ENCODE assay signal across 11 cellular contexts in genomic region chr14:60653388-60653690, GRCh38. TPM values are rescaled to one million over a fixed set of nuclear protein-coding genes. Genes with fewer than 3 reads are reported as not detected.
A peak's percentile ranks its signal among the peaks of the same experiment; 100 is the strongest.
DNase-seq lines count a peak whose midpoint lies in the region; ATAC-seq and TF ChIP-seq lines count a peak whose summit lies in the region.
"Had no signal": no experiment of that assay in that cellular context is flagged by ENCODE, and none has a peak within 500 bp of the region (broad histone marks: within the 10 kb centered on the region; RNA-seq: fewer than 3 reads in every experiment).

No MANE protein-coding gene starts in this region.

- H3K36me3 Mint-ChIP-seq in CD8-positive, alpha-beta memory T cell, result no peaks in the 10 kb centered on the region
- H3K36me3 Mint-ChIP-seq in HFFc6 (ENCODE audit: low read depth) (peaks cover 4% of the 10 kb centered on the region; the same call in 1 of the 2 replicates), brain (no peaks in the 10 kb centered on the region)
- H3K36me3 Mint-ChIP-seq in naive thymus-derived CD4-positive, alpha-beta T cell, result peaks cover 0 to 14% (median 4%) of the 10 kb centered on the region in 5 donors

- intact Hi-C loops in naive thymus-derived CD4-positive, alpha-beta T cell (cut with micrococcal nuclease), result loop anchor here (2.0 to 10.0 kb wide), 3 partner anchors 69 to 371 kb away; partner anchors contain the start of gene SIX4 (in 1 of the 2)
- intact Hi-C loops in lower lobe of right lung (cut with DNase I), result no loop called here

- peaks cover 0 to 3% (median 0%) of the 10 kb centered on the region in 5 donors for H3K9me3 Mint-ChIP-seq in CD8-positive, alpha-beta memory T cell
- H3K9me3 Mint-ChIP-seq in HFFc6 (no peaks in the 10 kb centered on the region), brain (peaks cover 0 to 21% (median 5%) of the 10 kb centered on the region in 5 experiments)
- peaks cover 0 to 9% (median 0%) of the 10 kb centered on the region in 11 donors for H3K9me3 Mint-ChIP-seq in naive thymus-derived CD4-positive, alpha-beta T cell

- H3K27me3 Mint-ChIP-seq in CD8-positive, alpha-beta memory T cell, result peaks cover 80 to 84% of the 10 kb centered on the region in 2 donors
- H3K27me3 Mint-ChIP-seq in HFFc6 (ENCODE audit: insufficient read depth) (peaks cover 22% of the 10 kb centered on the region), brain (peaks cover 100% of the 10 kb centered on the region)
- peaks cover 73 to 93% (median 80%) of the 10 kb centered on the region in 5 donors for H3K27me3 Mint-ChIP-seq in naive thymus-derived CD4-positive, alpha-beta T cell

- H3K27ac Mint-ChIP-seq in CD8-positive, alpha-beta memory T cell, result peak overlapping the region in 1 of 8 donors; percentile 37
- peak overlapping the region; percentile 63; the same call in 1 of the 2 replicates for H3K27ac Mint-ChIP-seq in HFFc6
- H3K27ac Mint-ChIP-seq in brain, result peak overlapping the region in 2 of 5 experiments; percentile 90 to 92
- H3K27ac Mint-ChIP-seq in naive thymus-derived CD4-positive, alpha-beta T cell, result peak overlapping the region in 2 of 9 donors; percentile 2 to 72

- no peak overlapping the region for H3K4me3 ChIP-seq in CD8-positive, alpha-beta memory T cell (ENCODE audit: low read length)
- no peak overlapping the region for H3K4me3 ChIP-seq in naive thymus-derived CD4-positive, alpha-beta T cell (ENCODE audit: low read length)
- H3K4me3 ChIP-seq in right atrium auricular region (no peak overlapping the region), lower lobe of right lung (no peak overlapping the region)
- H3K4me3 ChIP-seq: body of pancreas had no signal

- DNase-seq in CD8-positive, alpha-beta memory T cell, result no peak
- DNase-seq in HFFc6 (no peak), right atrium auricular region (ENCODE audit: low spot score) (no peak), lower lobe of right lung (no peak)
- no peak for DNase-seq in naive thymus-derived CD4-positive, alpha-beta T cell
- DNase-seq: body of pancreas, RPMI8226 had no signal

- TF ChIP-seq CTCF in HFFc6 (IDR thresholded peaks at IDR 0.05) (no peak), brain (conservative IDR thresholded peaks at IDR 0.05) (no peak), right atrium auricular region (IDR thresholded peaks at IDR 0.05) (no peak), lower lobe of right lung (IDR thresholded peaks at IDR 0.05) (no peak)

- CTCF ChIA-PET in CD8-positive, alpha-beta memory T cell (lab: Charles Lee), result no interaction called here
- CTCF ChIA-PET in naive thymus-derived CD4-positive, alpha-beta T cell (lab: Charles Lee), result no interaction called here

- H3K4me1 Mint-ChIP-seq in CD8-positive, alpha-beta memory T cell, result peaks cover 65 to 84% (median 73%) of the 10 kb centered on the region in 3 donors
- H3K4me1 Mint-ChIP-seq in HFFc6 (ENCODE audit: low read depth) (peaks cover 63% of the 10 kb centered on the region), brain (peaks cover 65% of the 10 kb centered on the region)
- peaks cover 24 to 72% (median 64%) of the 10 kb centered on the region in 7 donors for H3K4me1 Mint-ChIP-seq in naive thymus-derived CD4-positive, alpha-beta T cell

- no peak overlapping the region for H3K27ac ChIP-seq in CD8-positive, alpha-beta memory T cell (ENCODE audit: low read depth, low read length)
- H3K27ac ChIP-seq in naive thymus-derived CD4-positive, alpha-beta T cell (ENCODE audit: low read depth, low read length), result no peak overlapping the region
- no peak overlapping the region for H3K27ac ChIP-seq in right atrium auricular region
- no peak overlapping the region for H3K27ac ChIP-seq in lower lobe of right lung
- H3K27ac ChIP-seq: body of pancreas had no signal

- no peaks in the 10 kb centered on the region for H3K9me3 ChIP-seq in CD8-positive, alpha-beta memory T cell (ENCODE audit: low read length)
- no peaks in the 10 kb centered on the region for H3K9me3 ChIP-seq in naive thymus-derived CD4-positive, alpha-beta T cell (ENCODE audit: control insufficient read depth in 2 of 3, low read length in 3 of 3)
- H3K9me3 ChIP-seq in right atrium auricular region, result no peaks in the 10 kb centered on the region
- H3K9me3 ChIP-seq in lower lobe of right lung, result no peaks in the 10 kb centered on the region
- H3K9me3 ChIP-seq: body of pancreas had no signal

- H3K36me3 ChIP-seq in CD8-positive, alpha-beta memory T cell (ENCODE audit: insufficient read depth, low read length), result no peaks in the 10 kb centered on the region
- H3K36me3 ChIP-seq in naive thymus-derived CD4-positive, alpha-beta T cell (ENCODE audit: control insufficient read depth in 2 of 3, insufficient read depth in 3 of 3, low read length in 3 of 3), result no peaks in the 10 kb centered on the region
- no peaks in the 10 kb centered on the region for H3K36me3 ChIP-seq in right atrium auricular region
- H3K36me3 ChIP-seq in lower lobe of right lung, result no peaks in the 10 kb centered on the region

- peaks cover 30% of the 10 kb centered on the region for H3K4me1 ChIP-seq in CD8-positive, alpha-beta memory T cell (ENCODE audit: insufficient read depth, low read length)
- peaks cover 12 to 22% of the 10 kb centered on the region in 2 donors for H3K4me1 ChIP-seq in naive thymus-derived CD4-positive, alpha-beta T cell (ENCODE audit: control insufficient read depth in 2 of 2, insufficient read depth in 2 of 2, low read length in 2 of 2)
- H3K4me1 ChIP-seq in right atrium auricular region (peaks cover 0 to 55% of the 10 kb centered on the region in 2 donors), lower lobe of right lung (peaks cover 65% of the 10 kb centered on the region)

- peaks cover 81% of the 10 kb centered on the region for H3K27me3 ChIP-seq in CD8-positive, alpha-beta memory T cell (ENCODE audit: insufficient read depth, low read length, poor library complexity, severe bottlenecking)
- H3K27me3 ChIP-seq in naive thymus-derived CD4-positive, alpha-beta T cell (ENCODE audit: control insufficient read depth in 2 of 2, insufficient read depth in 2 of 2, low read length in 2 of 2), result peaks cover 14 to 46% of the 10 kb centered on the region in 2 donors
- H3K27me3 ChIP-seq in right atrium auricular region (peaks cover 48 to 73% of the 10 kb centered on the region in 2 donors), lower lobe of right lung (ENCODE audit: low read depth) (peaks cover 97% of the 10 kb centered on the region)

- H3K4me3 Mint-ChIP-seq in CD8-positive, alpha-beta memory T cell, result peak overlapping the region in 5 of 7 donors; percentile 20 to 91 (median 50)
- H3K4me3 Mint-ChIP-seq in HFFc6, result peak overlapping the region; percentile 89
- peak overlapping the region in 4 of 5 experiments; percentile 32 to 96 (median 80) for H3K4me3 Mint-ChIP-seq in brain
- peak overlapping the region; percentile 12 to 78 (median 56) for H3K4me3 Mint-ChIP-seq in naive thymus-derived CD4-positive, alpha-beta T cell

- POLR2A ChIA-PET in CD8-positive, alpha-beta memory T cell (lab: Charles Lee), result no interaction called here
- POLR2A ChIA-PET in naive thymus-derived CD4-positive, alpha-beta T cell (lab: Charles Lee), result no interaction called here

- no peak for ATAC-seq in naive thymus-derived CD4-positive, alpha-beta T cell
- no peak for ATAC-seq in lower lobe of right lung
- no peak for ATAC-seq in HG03571 (IDR thresholded peaks at IDR 0.05; ENCODE audit: unreplicated experiment)
- no peak for ATAC-seq in HG02623 (IDR thresholded peaks at IDR 0.05; ENCODE audit: unreplicated experiment)
- ATAC-seq: body of pancreas had no signal

RNA-seq across cellular contexts. Expression of gene SIX1, which starts 4.1 kb away (rescaled TPM):
- total RNA-seq in CD8-positive, alpha-beta memory T cell, result not detected
- polyA plus RNA-seq in CD8-positive, alpha-beta memory T cell, result not detected
- total RNA-seq in HFFc6 (2021; fragmentation: NEBNext Ultra II Directional; extraction: Animal tissue kit (Norgen Biotek cat#: 25700)), result 1 to 10 TPM; 5.0 to 6.0 (median 5.4) TPM
- polyA plus RNA-seq in brain (ENCODE audit: insufficient read depth, low read depth, low replicate concordance), result 68.4 TPM
- total RNA-seq in naive thymus-derived CD4-positive, alpha-beta T cell, result under 1 TPM in 1 of 5 experiments, not detected in 4; 0.70 TPM
- not detected for polyA plus RNA-seq in naive thymus-derived CD4-positive, alpha-beta T cell
- not detected for total RNA-seq in right atrium auricular region
- 2.3 TPM for total RNA-seq in lower lobe of right lung
- total RNA-seq: mononuclear cell had no signal
